Comparison of ENCODE assay signal across 8 cellular contexts in genomic region chr1:182781849-182782586, GRCh38. TPM values are rescaled to one million over a fixed set of nuclear protein-coding genes. Genes with fewer than 3 reads are reported as not detected.
DNase-seq lines count a peak whose midpoint lies in the region; ATAC-seq, FAIRE-seq and TF ChIP-seq lines count a peak whose summit lies in the region.

No MANE protein-coding gene starts in this region.

- no peaks in the 10 kb centered on the region for H3K9me3 ChIP-seq in NT2/D1 (ENCODE audit: insufficient read depth, low read length)

- peaks cover 4 to 8% (median 7%) of the 10 kb centered on the region in 3 donors for H3K4me1 Mint-ChIP-seq in naive B cell
- H3K4me1 Mint-ChIP-seq in stimulated activated naive B cell treated with anti-CD40 and anti-IgM and Interleukin-4, amounts not matched to agents 10 μg/mL and 1 μg/mL and 100 μg/mL, for 72 hours: peaks cover 7 to 10% of the 10 kb centered on the region in 2 donors

- peak; percentile 58 for ATAC-seq in GM19023 (IDR thresholded peaks at IDR 0.05; ENCODE audit: unreplicated experiment)
- peak; percentile 80 to 85 for ATAC-seq in naive B cell (ENCODE audit: low read depth in 2 of 2)
- peak; percentile 85 to 89 for ATAC-seq in stimulated activated naive B cell treated with anti-CD40 and anti-IgM and Interleukin-4, amounts not matched to agents 10 μg/mL and 1 μg/mL and 100 μg/mL, for 72 hours (replicated peaks)

- no peak overlapping the region for H3K27ac Mint-ChIP-seq in naive B cell
- no peak overlapping the region for H3K27ac Mint-ChIP-seq in stimulated activated naive B cell treated with anti-CD40 and anti-IgM and Interleukin-4, amounts not matched to agents 10 μg/mL and 1 μg/mL and 100 μg/mL, for 72 hours

- FAIRE-seq in HTR-8/SVneo (lab: Jason Lieb, UNC): no peak

- H3K4me3 ChIP-seq in AG09309 (ENCODE audit: control insufficient read depth, low read depth, low read length): no peak overlapping the region
- H3K4me3 ChIP-seq in NT2/D1 (ENCODE audit: insufficient read length, low read depth): no peak overlapping the region

- H3K36me3 ChIP-seq in NT2/D1 (ENCODE audit: insufficient read depth, insufficient read length, low read length): no peaks in the 10 kb centered on the region

- DNase-seq in AG09309 (ENCODE audit: low read depth) (no peak), HTR-8/SVneo (ENCODE audit: insufficient read length, low spot score) (peak; percentile 54), NT2/D1 (ENCODE audit: low read depth, low spot score) (peak; percentile 83), epidermal melanocyte (ENCODE audit: insufficient read length, low spot score) (peak; percentile 49), naive B cell (peak; percentile 65)
- peak; percentile 31 to 54 (median 39) for DNase-seq in activated CD8-positive, alpha-beta memory T cell treated with anti-CD3 and anti-CD28 coated beads for 48 hours (ENCODE audit: low read depth in 2 of 3, low spot score in 2 of 3)
- DNase-seq in stimulated activated naive B cell treated with anti-CD40 and anti-IgM and Interleukin-4, amounts not matched to agents 10 μg/mL and 1 μg/mL and 100 μg/mL, for 72 hours: peak; percentile 49

- peaks cover 0 to 4% (median 0%) of the 10 kb centered on the region in 3 donors for H3K27me3 Mint-ChIP-seq in naive B cell
- peaks cover 0 to 3% of the 10 kb centered on the region in 2 donors for H3K27me3 Mint-ChIP-seq in stimulated activated naive B cell treated with anti-CD40 and anti-IgM and Interleukin-4, amounts not matched to agents 10 μg/mL and 1 μg/mL and 100 μg/mL, for 72 hours

- no peaks in the 10 kb centered on the region for H3K9me3 Mint-ChIP-seq in naive B cell
- no peaks in the 10 kb centered on the region for H3K9me3 Mint-ChIP-seq in stimulated activated naive B cell treated with anti-CD40 and anti-IgM and Interleukin-4, amounts not matched to agents 10 μg/mL and 1 μg/mL and 100 μg/mL, for 72 hours

- peak; percentile 76 for TF ChIP-seq CTCF in AG09309 (IDR thresholded peaks at IDR 0.05; ENCODE audit: control insufficient read depth, insufficient read depth, low read depth, low read length, missing control alignments)

- no peaks in the 10 kb centered on the region for H3K4me1 ChIP-seq in NT2/D1 (ENCODE audit: insufficient read depth, insufficient read length)

- H3K4me3 Mint-ChIP-seq in naive B cell: no peak overlapping the region
- H3K4me3 Mint-ChIP-seq in stimulated activated naive B cell treated with anti-CD40 and anti-IgM and Interleukin-4, amounts not matched to agents 10 μg/mL and 1 μg/mL and 100 μg/mL, for 72 hours: no peak overlapping the region

- H3K27me3 ChIP-seq in NT2/D1 (ENCODE audit: insufficient read depth, insufficient read length): peaks cover 2% of the 10 kb centered on the region

- H3K36me3 Mint-ChIP-seq in naive B cell: no peaks in the 10 kb centered on the region
- H3K36me3 Mint-ChIP-seq in stimulated activated naive B cell treated with anti-CD40 and anti-IgM and Interleukin-4, amounts not matched to agents 10 μg/mL and 1 μg/mL and 100 μg/mL, for 72 hours: no peaks in the 10 kb centered on the region

- H3K9ac ChIP-seq in NT2/D1 (ENCODE audit: insufficient read length, low read depth): no peak overlapping the region

RNA-seq across cellular contexts. Expression of gene NPL, which starts 7.6 kb away (rescaled TPM):
- 1 to 10 TPM; 1.5 to 5.7 (median 3.6) TPM for polyA plus RNA-seq in naive B cell (ENCODE audit: low read depth in 6 of 6)

RNA-seq across cellular contexts. Expression of gene DHX9, which starts 57.1 kb away (rescaled TPM):
- 100 to 1,000 TPM in 3 of 6 donors, 10 to 100 TPM in 3; 84.6 to 109 (median 98.8) TPM for polyA plus RNA-seq in naive B cell (ENCODE audit: low read depth in 6 of 6)
